In genomic region chr12:99529966-99530365, GRCh38 we compare ENCODE assay signal across 8 cellular contexts.
A peak's percentile ranks its signal among the peaks of the same experiment; 100 is the strongest.
DNase-seq lines count a peak whose midpoint lies in the region; ATAC-seq and TF ChIP-seq lines count a peak whose summit lies in the region.

No MANE protein-coding gene starts in this region.

- H3K4me1 ChIP-seq in BE2C = no peaks in the 10 kb centered on the region

- DNase-seq in GM12865 (ENCODE audit: low read depth) = peak; percentile 77
- DNase-seq in brain microvascular endothelial cell = peak; percentile 23
- no peak for DNase-seq in activated effector memory CD4-positive, alpha-beta T cell treated with anti-CD3 and anti-CD28 coated beads, Interleukin-2, amount 50 U/mL, for 16 hours
- DNase-seq in BE2C = no peak
- DNase-seq in NK-92 treated with Interleukin-12 subunit alpha and Interleukin-12 subunit beta, amount 100 ng/mL, for 24 hours (lab: John Stamatoyannopoulos, UW) = no peak

- H3K36me3 ChIP-seq in brain microvascular endothelial cell (replicated peaks) = no peaks in the 10 kb centered on the region
- H3K36me3 ChIP-seq in BE2C = no peaks in the 10 kb centered on the region

- ATAC-seq in GM21381 (IDR thresholded peaks at IDR 0.05; ENCODE audit: unreplicated experiment) (peak; percentile 90), HG03139 (IDR thresholded peaks at IDR 0.05; ENCODE audit: unreplicated experiment) (peak; percentile 95)
- ATAC-seq in activated CD4-positive, CD25-positive, alpha-beta regulatory T cell treated with anti-CD3 and anti-CD28 coated beads, Interleukin-2, amount 50 U/mL, for 24 hours = no peak

- in situ Hi-C loops in brain microvascular endothelial cell (cut with HindIII; ENCODE audit: low pct_ligation_motif_present, low sequenced_read_pairs) = no loop called here

- TF ChIP-seq CTCF in GM12865 (IDR thresholded peaks at IDR 0.05; ENCODE audit: insufficient read depth, low read depth, low read length, missing control alignments) (no peak), brain microvascular endothelial cell (IDR thresholded peaks at IDR 0.05; ENCODE audit: low read depth, low read length, missing control alignments) (no peak), BE2C (IDR thresholded peaks at IDR 0.05; ENCODE audit: low read depth, low read length) (no peak)

- H3K27ac ChIP-seq in brain microvascular endothelial cell = no peak overlapping the region

- H3K27me3 ChIP-seq in brain microvascular endothelial cell (replicated peaks) (no peaks in the 10 kb centered on the region), BE2C (no peaks in the 10 kb centered on the region)

- H3K9me3 ChIP-seq in BE2C = no peaks in the 10 kb centered on the region; the same call in 1 of the 2 replicates

- H3K4me3 ChIP-seq in GM12865 (ENCODE audit: low read depth, low read length) (no peak overlapping the region), brain microvascular endothelial cell (ENCODE audit: low read depth, low read length) (no peak overlapping the region), BE2C (ENCODE audit: low read depth, low read length) (no peak overlapping the region)

Comparison
In these comparisons a context has a peak if more than half of its experiments do, and no peak if none do; other contexts are left out.
1. DNase-seq: peak in GM12865 (single experiment) and brain microvascular endothelial cell (single experiment); none in activated effector memory CD4-positive, alpha-beta T cell treated with anti-CD3 and anti-CD28 coated beads, Interleukin-2, amount 50 U/mL, for 16 hours (single experiment), BE2C (single experiment) and NK-92 treated with Interleukin-12 subunit alpha and Interleukin-12 subunit beta, amount 100 ng/mL, for 24 hours (single experiment).
2. ATAC-seq: peak in GM21381 (single experiment) and HG03139 (single experiment); none in activated CD4-positive, CD25-positive, alpha-beta regulatory T cell treated with anti-CD3 and anti-CD28 coated beads, Interleukin-2, amount 50 U/mL, for 24 hours (0 of 2).